Comparison of ENCODE assay signal across 13 cellular contexts in the genomic region with DNA sequence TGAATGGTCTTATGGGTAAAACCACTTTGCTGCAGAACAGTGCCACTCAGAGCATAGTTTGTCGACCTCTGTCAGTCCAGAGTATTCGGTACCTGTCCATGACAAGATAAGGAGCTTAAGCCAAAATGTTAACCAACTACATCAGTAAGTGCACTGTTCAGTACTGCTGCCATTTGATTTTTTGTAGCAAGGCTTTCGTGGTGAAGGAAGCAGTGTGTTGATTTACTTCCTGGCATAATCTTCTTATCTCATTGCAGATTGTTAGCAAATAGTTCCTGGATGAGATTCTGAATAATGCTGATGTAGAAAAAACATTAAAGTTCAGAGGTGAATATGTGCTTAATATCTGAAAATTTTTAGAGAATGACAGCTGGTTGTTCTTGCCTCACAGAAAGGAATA.
DNase-seq lines count a peak whose midpoint lies in the region; ATAC-seq and TF ChIP-seq lines count a peak whose summit lies in the region.
"Had no signal": no experiment of that assay in that cellular context is flagged by ENCODE, and none has a peak within 500 bp of the region (broad histone marks: within the 10 kb centered on the region; RNA-seq: fewer than 3 reads in every experiment).

No MANE protein-coding gene starts in this region.

- intact Hi-C loops in stomach (cut with DNase I; ENCODE audit: low total_unique reads) (no loop called here), esophagus squamous epithelium (cut with DNase I) (no loop called here)

- H3K27ac Mint-ChIP-seq in activated T-cell treated with anti-CD3 and anti-CD28 coated beads, Interleukin-2, amount 50 U/mL, for 72 hours = peak overlapping the region; percentile 97
- peak overlapping the region; percentile 98 for H3K27ac Mint-ChIP-seq in activated CD4-positive, alpha-beta memory T cell treated with anti-CD3 and anti-CD28 coated beads, Interleukin-2, amount 10 ng/mL, durations not matched to agents 7 days and 5 days
- H3K27ac Mint-ChIP-seq in immature natural killer cell = peak overlapping the region; percentile 29 to 99 (median 96)

- no peaks in the 10 kb centered on the region for H3K27me3 Mint-ChIP-seq in activated T-cell treated with anti-CD3 and anti-CD28 coated beads, Interleukin-2, amount 50 U/mL, for 72 hours (ENCODE audit: low read depth)
- H3K27me3 Mint-ChIP-seq in activated CD4-positive, alpha-beta memory T cell treated with anti-CD3 and anti-CD28 coated beads, Interleukin-2, amount 10 ng/mL, durations not matched to agents 7 days and 5 days = no peaks in the 10 kb centered on the region
- peaks cover 8 to 16% (median 13%) of the 10 kb centered on the region in 3 donors for H3K27me3 Mint-ChIP-seq in immature natural killer cell (ENCODE audit: low read depth in 3 of 3)

- H3K27ac ChIP-seq in stomach (peak overlapping the region in 4 of 5 donors; percentile 42 to 73 (median 58)), esophagus squamous epithelium (peak overlapping the region in 2 of 4 donors; percentile 53 to 59)

- no peak for ATAC-seq in activated T-cell treated with anti-CD3 and anti-CD28 coated beads, Interleukin-2, amount 50 U/mL, for 72 hours (replicated peaks in 1 of 2)
- ATAC-seq in GM19035 (IDR thresholded peaks at IDR 0.05; ENCODE audit: unreplicated experiment) = no peak
- no peak for ATAC-seq in GM21447 (IDR thresholded peaks at IDR 0.05; ENCODE audit: unreplicated experiment)

- H3K36me3 ChIP-seq in stomach (no peaks in the 10 kb centered on the region), esophagus squamous epithelium (no peaks in the 10 kb centered on the region)
- H3K36me3 ChIP-seq: Peyer's patch had no signal

- TF ChIP-seq CTCF in stomach (IDR thresholded peaks at IDR 0.05) (no peak), esophagus squamous epithelium (IDR thresholded peaks at IDR 0.05) (no peak)

- H3K4me3 ChIP-seq in stomach (no peak overlapping the region), esophagus squamous epithelium (no peak overlapping the region)
- H3K4me3 ChIP-seq: lung, Peyer's patch had no signal

- no peak for DNase-seq in activated T-cell treated with anti-CD3 and anti-CD28 coated beads, Interleukin-2, amount 50 U/mL, for 72 hours
- DNase-seq in activated T-cell treated with anti-CD3 and anti-CD28 coated beads, Interleukin-2, amount 50 U/mL, for 48 hours = no peak
- no peak for DNase-seq in activated CD4-positive, alpha-beta memory T cell treated with anti-CD3 and anti-CD28 coated beads, Interleukin-2, amount 10 ng/mL, durations not matched to agents 7 days and 5 days
- DNase-seq in immature natural killer cell = no peak
- DNase-seq in stomach = no peak
- DNase-seq in esophagus squamous epithelium (lab: John Stamatoyannopoulos, UW) = no peak
- DNase-seq: activated CD4-positive, alpha-beta T cell treated with anti-CD3 and anti-CD28 coated beads for 1 hour; NCI-H187; Peyer's patch; small intestine had no signal

- peaks cover 0 to 3% (median 0%) of the 10 kb centered on the region in 4 donors for H3K9me3 ChIP-seq in stomach
- H3K9me3 ChIP-seq in esophagus squamous epithelium = peaks cover 0 to 7% (median 0%) of the 10 kb centered on the region in 3 donors
- H3K9me3 ChIP-seq: Peyer's patch had no signal

- H3K4me3 Mint-ChIP-seq in activated T-cell treated with anti-CD3 and anti-CD28 coated beads, Interleukin-2, amount 50 U/mL, for 72 hours = peak overlapping the region in 1 of 2 donors; percentile 88
- H3K4me3 Mint-ChIP-seq in activated CD4-positive, alpha-beta memory T cell treated with anti-CD3 and anti-CD28 coated beads, Interleukin-2, amount 10 ng/mL, durations not matched to agents 7 days and 5 days = no peak overlapping the region
- H3K4me3 Mint-ChIP-seq in immature natural killer cell = peak overlapping the region in 4 of 5 donors; percentile 6 to 86 (median 52)

- peaks cover 4 to 5% of the 10 kb centered on the region in 2 donors for H3K9me3 Mint-ChIP-seq in activated T-cell treated with anti-CD3 and anti-CD28 coated beads, Interleukin-2, amount 50 U/mL, for 72 hours
- peaks cover 10% of the 10 kb centered on the region for H3K9me3 Mint-ChIP-seq in activated CD4-positive, alpha-beta memory T cell treated with anti-CD3 and anti-CD28 coated beads, Interleukin-2, amount 10 ng/mL, durations not matched to agents 7 days and 5 days
- peaks cover 0 to 2% (median 0%) of the 10 kb centered on the region in 6 donors for H3K9me3 Mint-ChIP-seq in immature natural killer cell

- TF ChIP-seq POLR2A in stomach (IDR thresholded peaks at IDR 0.05) (no peak), esophagus squamous epithelium (IDR thresholded peaks at IDR 0.05) (no peak)

- H3K27me3 ChIP-seq in stomach = no peaks in the 10 kb centered on the region
- no peaks in the 10 kb centered on the region for H3K27me3 ChIP-seq in esophagus squamous epithelium
- H3K27me3 ChIP-seq: Peyer's patch had no signal

- CTCF ChIA-PET in activated CD4-positive, alpha-beta memory T cell treated with anti-CD3 and anti-CD28 coated beads, Interleukin-2, amount 10 ng/mL, durations not matched to agents 7 days and 5 days (lab: Charles Lee) = no interaction called here

- POLR2A ChIA-PET in activated CD4-positive, alpha-beta memory T cell treated with anti-CD3 and anti-CD28 coated beads, Interleukin-2, amount 10 ng/mL, durations not matched to agents 7 days and 5 days (lab: Charles Lee) = interaction anchor here (1.2 to 3.4 kb wide), 2 partner anchors 115 to 121 kb away, joined by 5 to 19 read pairs; partner anchors contain the start of gene LCP1

- TF ChIP-seq EP300 in stomach (IDR thresholded peaks at IDR 0.05) = no peak

- 22 to 38% (median 28%) methylated on average over 3 of the region's 3 CpGs for WGBS in stomach, 5 donors
- WGBS in esophagus squamous epithelium, 2 donors = 35 to 58% methylated on average over 3 of the region's 3 CpGs

- peaks cover 62% of the 10 kb centered on the region for H3K4me1 Mint-ChIP-seq in activated T-cell treated with anti-CD3 and anti-CD28 coated beads, Interleukin-2, amount 50 U/mL, for 72 hours (ENCODE audit: low read depth)
- peaks cover 41% of the 10 kb centered on the region for H3K4me1 Mint-ChIP-seq in activated CD4-positive, alpha-beta memory T cell treated with anti-CD3 and anti-CD28 coated beads, Interleukin-2, amount 10 ng/mL, durations not matched to agents 7 days and 5 days
- H3K4me1 Mint-ChIP-seq in immature natural killer cell = peaks cover 49 to 50% of the 10 kb centered on the region in 2 donors

- H3K4me1 ChIP-seq in stomach (peaks cover 9 to 37% (median 17%) of the 10 kb centered on the region in 4 donors), esophagus squamous epithelium (peaks cover 0 to 11% (median 6%) of the 10 kb centered on the region in 3 donors)
- H3K4me1 ChIP-seq: Peyer's patch had no signal

- peaks cover 11 to 25% of the 10 kb centered on the region in 2 donors for H3K36me3 Mint-ChIP-seq in activated T-cell treated with anti-CD3 and anti-CD28 coated beads, Interleukin-2, amount 50 U/mL, for 72 hours (ENCODE audit: insufficient read depth in 2 of 2)
- H3K36me3 Mint-ChIP-seq in activated CD4-positive, alpha-beta memory T cell treated with anti-CD3 and anti-CD28 coated beads, Interleukin-2, amount 10 ng/mL, durations not matched to agents 7 days and 5 days (ENCODE audit: low read depth) = peaks cover 12% of the 10 kb centered on the region
- H3K36me3 Mint-ChIP-seq in immature natural killer cell = peaks cover 0 to 3% (median 0%) of the 10 kb centered on the region in 3 donors
